Comparison of ENCODE assay signal across 1 cellular context in the genomic region with DNA sequence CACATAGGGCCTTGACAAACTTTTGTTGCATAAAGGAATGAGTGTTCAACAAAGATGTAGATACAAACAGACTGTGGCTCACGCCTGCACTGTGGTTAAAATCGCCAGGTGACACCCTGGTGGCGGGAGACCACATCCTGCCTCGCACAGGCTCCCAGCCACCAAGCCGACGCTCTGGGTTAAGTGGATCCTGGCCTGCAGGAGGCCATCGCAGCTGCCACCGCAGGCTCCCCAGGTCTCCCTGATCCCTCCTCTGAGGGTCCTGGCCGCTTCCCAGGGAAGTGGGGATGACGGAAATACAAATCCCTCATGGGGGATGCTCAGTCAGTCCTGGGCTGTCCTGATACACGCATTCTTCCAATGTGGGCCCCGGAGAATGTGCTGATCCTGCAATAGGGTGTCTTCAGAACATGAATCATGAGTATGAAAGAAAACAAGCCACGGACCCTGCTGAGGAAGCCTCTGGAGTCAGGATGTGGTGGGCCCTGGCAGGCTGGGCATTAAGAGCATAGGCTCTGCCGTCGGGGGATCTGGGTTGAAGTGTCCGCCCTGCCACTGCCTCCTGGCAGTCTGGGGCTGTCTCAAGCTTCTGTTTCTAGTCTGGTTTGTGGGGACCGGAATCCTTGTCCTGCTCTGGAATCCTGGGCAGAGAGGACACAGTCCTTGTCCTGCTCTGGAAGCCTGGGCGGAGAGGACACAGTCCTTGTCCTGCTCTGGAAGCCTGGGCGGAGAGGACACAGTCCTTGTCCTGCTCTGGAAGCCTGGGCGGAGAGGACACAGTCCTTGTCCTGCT.
TF ChIP-seq lines count a peak whose summit lies in the region.

No MANE protein-coding gene starts in this region.

TF ChIP-seq in SK-N-SH treated with all-trans-retinoic acid at 6 μM for 48 hours, 23 proteins besides CTCF, POLR2A, EP300 and RAD21 (continued from another document):
- TF ChIP-seq PATZ1 (CRISPR knock-in tag; IDR thresholded peaks at IDR 0.05; ENCODE audit: borderline replicate concordance) (no peak), ESRRG (CRISPR knock-in tag; IDR thresholded peaks at IDR 0.05) (no peak), CSRNP3 (CRISPR knock-in tag; IDR thresholded peaks at IDR 0.05) (no peak), CSDC2 (CRISPR knock-in tag; IDR thresholded peaks at IDR 0.05) (no peak), TOX (CRISPR knock-in tag; IDR thresholded peaks at IDR 0.05; ENCODE audit: borderline replicate concordance) (no peak), ZNF70 (CRISPR knock-in tag; IDR thresholded peaks at IDR 0.05) (no peak), ZC3H10 (CRISPR knock-in tag; IDR thresholded peaks at IDR 0.05) (no peak), SNAI2 (CRISPR knock-in tag; IDR thresholded peaks at IDR 0.05) (no peak)
